ENCODE assay signal across 8 cellular contexts in genomic region chr3:141913150-141913811, GRCh38. TPM values are rescaled to one million over a fixed set of nuclear protein-coding genes. Genes with fewer than 3 reads are reported as not detected.
DNase-seq lines count a peak whose midpoint lies in the region; ATAC-seq and FAIRE-seq lines count a peak whose summit lies in the region.

No MANE protein-coding gene starts in this region.

- H3K4me1 Mint-ChIP-seq in activated T-helper 2 cell treated with anti-CD3 and anti-CD28 coated beads, Interferon-gamma antibody, Interleukin-2, Interleukin-4, amounts not matched to agents 10 μg/mL and 5 μg/mL and 100 μg/mL, durations not matched to agents 14 hours and 24 hours and 36 hours (ENCODE audit: low read depth) = peaks cover 8% of the 10 kb centered on the region

- no peak overlapping the region for H3K27ac Mint-ChIP-seq in activated T-helper 2 cell treated with anti-CD3 and anti-CD28 coated beads, Interferon-gamma antibody, Interleukin-2, Interleukin-4, amounts not matched to agents 10 μg/mL and 5 μg/mL and 100 μg/mL, durations not matched to agents 14 hours and 24 hours and 36 hours

- H3K27me3 ChIP-seq in small intestine (ENCODE audit: control insufficient read depth in 2 of 2, insufficient read depth in 2 of 2, low read length in 2 of 2) = no peaks in the 10 kb centered on the region

- no peak for FAIRE-seq in small intestine (lab: Jason Lieb, UNC)

- no peak overlapping the region for H3K27ac ChIP-seq in small intestine (ENCODE audit: low read depth in 1 of 2, low read length in 1 of 2)

- WGBS in small intestine, 3 donors = 26 to 39% (median 32%) methylated on average over 1 of the region's 1 CpG

- no peaks in the 10 kb centered on the region for H3K4me1 ChIP-seq in small intestine (ENCODE audit: control insufficient read depth in 2 of 2, insufficient read depth in 1 of 2, low read depth in 1 of 2, low read length in 1 of 2)

- H3K36me3 Mint-ChIP-seq in activated T-helper 2 cell treated with anti-CD3 and anti-CD28 coated beads, Interferon-gamma antibody, Interleukin-2, Interleukin-4, amounts not matched to agents 10 μg/mL and 5 μg/mL and 100 μg/mL, durations not matched to agents 14 hours and 24 hours and 36 hours (ENCODE audit: low read depth) = peaks cover 77% of the 10 kb centered on the region

- peaks cover 8% of the 10 kb centered on the region for H3K9me3 Mint-ChIP-seq in activated T-helper 2 cell treated with anti-CD3 and anti-CD28 coated beads, Interferon-gamma antibody, Interleukin-2, Interleukin-4, amounts not matched to agents 10 μg/mL and 5 μg/mL and 100 μg/mL, durations not matched to agents 14 hours and 24 hours and 36 hours

- H3K36me3 ChIP-seq in small intestine (ENCODE audit: control insufficient read depth in 2 of 2, insufficient read depth in 2 of 2, low read length in 2 of 2) = peaks cover 0 to 11% of the 10 kb centered on the region in 2 donors

- H3K9me3 ChIP-seq in small intestine (ENCODE audit: control insufficient read depth, low read depth) = no peaks in the 10 kb centered on the region

- intact Hi-C loops in activated T-helper 2 cell treated with anti-CD3 and anti-CD28 coated beads, Interferon-gamma antibody, Interleukin-2, Interleukin-4, amounts not matched to agents 10 μg/mL and 5 μg/mL and 100 μg/mL, durations not matched to agents 14 hours and 24 hours and 36 hours (cut with micrococcal nuclease) = loop anchor here (1.0 kb wide), 2 partner anchors 37 to 175 kb away; partner anchors contain the start of genes ATP1B3 and RNF7
- intact Hi-C loops in Right ventricle myocardium superior (cut with DNase I) = loop anchor here (2.0 to 10.0 kb wide), 2 partner anchors 174 to 328 kb away; partner anchors contain the start of gene RNF7

- ATAC-seq in HG02981 (IDR thresholded peaks at IDR 0.05; ENCODE audit: unreplicated experiment) (peak; percentile 64), Right ventricle myocardium superior (ENCODE audit: poor library complexity) (peak; percentile 65), HG03520 (IDR thresholded peaks at IDR 0.05; ENCODE audit: unreplicated experiment) (no peak)

- H3K4me3 Mint-ChIP-seq in activated T-helper 2 cell treated with anti-CD3 and anti-CD28 coated beads, Interferon-gamma antibody, Interleukin-2, Interleukin-4, amounts not matched to agents 10 μg/mL and 5 μg/mL and 100 μg/mL, durations not matched to agents 14 hours and 24 hours and 36 hours (ENCODE audit: low read depth) = no peak overlapping the region

- no peaks in the 10 kb centered on the region for H3K27me3 Mint-ChIP-seq in activated T-helper 2 cell treated with anti-CD3 and anti-CD28 coated beads, Interferon-gamma antibody, Interleukin-2, Interleukin-4, amounts not matched to agents 10 μg/mL and 5 μg/mL and 100 μg/mL, durations not matched to agents 14 hours and 24 hours and 36 hours (ENCODE audit: low read depth)

- DNase-seq in NCI-H446 (lab: John Stamatoyannopoulos, UW) = peak; percentile 15 to 66
- no peak for DNase-seq in NCI-H446 treated with DMSO at 0.1 percent for 48 hours (lab: John Stamatoyannopoulos, UW)
- DNase-seq in NOMO-1 treated with dmso at 0.1 percent for 144 hours (lab: John Stamatoyannopoulos, UW; ENCODE audit: unreplicated experiment) = peak; percentile 45
- peak; percentile 30 for DNase-seq in activated T-helper 2 cell treated with anti-CD3 and anti-CD28 coated beads, Interferon-gamma antibody, Interleukin-2, Interleukin-4, amounts not matched to agents 10 μg/mL and 5 μg/mL and 100 μg/mL, durations not matched to agents 14 hours and 24 hours and 36 hours (ENCODE audit: low spot score)
- no peak for DNase-seq in Right ventricle myocardium superior
- DNase-seq in small intestine = peak; percentile 74

- no peak overlapping the region for H3K4me3 ChIP-seq in small intestine (ENCODE audit: low read depth in 1 of 2, low read length in 2 of 2)

RNA-seq across cellular contexts. Expression of gene ATP1B3, which starts 36.8 kb away (rescaled TPM):
- total RNA-seq in activated T-helper 2 cell treated with anti-CD3 and anti-CD28 coated beads, Interferon-gamma antibody, Interleukin-2, Interleukin-4, amounts not matched to agents 10 μg/mL and 5 μg/mL and 100 μg/mL, durations not matched to agents 14 hours and 24 hours and 36 hours = 206 and 217 TPM in 2 replicates
- 32.9 TPM for total RNA-seq in Right ventricle myocardium superior
- 100 to 1,000 TPM; 174 to 308 (median 207) TPM for polyA plus RNA-seq in small intestine

Comparison
In these comparisons a context has a peak if more than half of its experiments do, and no peak if none do; other contexts are left out.
1. DNase-seq: peak in NCI-H446 (2 of 2), NOMO-1 treated with dmso at 0.1 percent for 144 hours (single experiment), activated T-helper 2 cell treated with anti-CD3 and anti-CD28 coated beads, Interferon-gamma antibody, Interleukin-2, Interleukin-4, amounts not matched to agents 10 μg/mL and 5 μg/mL and 100 μg/mL, durations not matched to agents 14 hours and 24 hours and 36 hours (single experiment) and small intestine (single experiment); none in NCI-H446 treated with DMSO at 0.1 percent for 48 hours (single experiment) and Right ventricle myocardium superior (single experiment).